In the genomic region with DNA sequence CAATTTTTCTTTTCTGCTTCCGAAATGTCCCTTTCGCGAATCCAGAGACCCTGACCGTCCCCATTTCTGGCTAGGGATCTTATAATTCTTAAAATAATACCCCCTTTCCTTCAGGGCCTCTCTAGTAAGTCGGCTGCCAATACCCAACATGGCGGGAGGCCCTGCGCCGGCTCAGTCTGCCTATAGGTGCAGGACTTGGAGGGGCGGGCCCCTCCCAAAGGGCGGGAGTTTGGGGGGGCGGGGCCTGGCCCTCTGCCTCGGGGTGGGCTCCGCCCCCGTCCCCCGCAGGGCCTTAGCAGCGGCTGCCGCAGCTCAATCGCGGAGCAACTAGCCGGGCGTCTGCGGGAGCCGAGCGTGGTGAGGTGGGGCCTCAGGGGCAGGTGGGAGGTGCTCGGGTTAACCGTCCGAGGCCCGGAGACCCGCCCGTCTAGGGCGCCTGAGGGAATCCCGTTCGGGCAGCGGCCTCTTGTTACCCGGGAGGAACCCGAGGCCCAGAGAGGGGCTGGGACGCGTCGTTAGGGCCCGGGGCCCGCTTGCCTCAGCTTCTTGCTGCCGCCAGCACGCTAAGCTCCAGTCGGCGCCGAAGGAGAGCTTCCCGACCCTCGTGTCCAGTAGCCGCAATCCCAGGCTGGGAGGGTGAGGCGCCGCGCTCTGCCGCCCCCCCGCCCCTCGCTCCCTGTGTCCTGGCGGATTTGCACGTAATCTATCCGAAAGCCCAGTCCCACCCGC, we compare ENCODE assay signal across 8 cellular contexts. TPM values are rescaled to one million over a fixed set of nuclear protein-coding genes. Genes with fewer than 3 reads are reported as not detected.
DNase-seq lines count a peak whose midpoint lies in the region; ATAC-seq and TF ChIP-seq lines count a peak whose summit lies in the region.

A gene with protein sequence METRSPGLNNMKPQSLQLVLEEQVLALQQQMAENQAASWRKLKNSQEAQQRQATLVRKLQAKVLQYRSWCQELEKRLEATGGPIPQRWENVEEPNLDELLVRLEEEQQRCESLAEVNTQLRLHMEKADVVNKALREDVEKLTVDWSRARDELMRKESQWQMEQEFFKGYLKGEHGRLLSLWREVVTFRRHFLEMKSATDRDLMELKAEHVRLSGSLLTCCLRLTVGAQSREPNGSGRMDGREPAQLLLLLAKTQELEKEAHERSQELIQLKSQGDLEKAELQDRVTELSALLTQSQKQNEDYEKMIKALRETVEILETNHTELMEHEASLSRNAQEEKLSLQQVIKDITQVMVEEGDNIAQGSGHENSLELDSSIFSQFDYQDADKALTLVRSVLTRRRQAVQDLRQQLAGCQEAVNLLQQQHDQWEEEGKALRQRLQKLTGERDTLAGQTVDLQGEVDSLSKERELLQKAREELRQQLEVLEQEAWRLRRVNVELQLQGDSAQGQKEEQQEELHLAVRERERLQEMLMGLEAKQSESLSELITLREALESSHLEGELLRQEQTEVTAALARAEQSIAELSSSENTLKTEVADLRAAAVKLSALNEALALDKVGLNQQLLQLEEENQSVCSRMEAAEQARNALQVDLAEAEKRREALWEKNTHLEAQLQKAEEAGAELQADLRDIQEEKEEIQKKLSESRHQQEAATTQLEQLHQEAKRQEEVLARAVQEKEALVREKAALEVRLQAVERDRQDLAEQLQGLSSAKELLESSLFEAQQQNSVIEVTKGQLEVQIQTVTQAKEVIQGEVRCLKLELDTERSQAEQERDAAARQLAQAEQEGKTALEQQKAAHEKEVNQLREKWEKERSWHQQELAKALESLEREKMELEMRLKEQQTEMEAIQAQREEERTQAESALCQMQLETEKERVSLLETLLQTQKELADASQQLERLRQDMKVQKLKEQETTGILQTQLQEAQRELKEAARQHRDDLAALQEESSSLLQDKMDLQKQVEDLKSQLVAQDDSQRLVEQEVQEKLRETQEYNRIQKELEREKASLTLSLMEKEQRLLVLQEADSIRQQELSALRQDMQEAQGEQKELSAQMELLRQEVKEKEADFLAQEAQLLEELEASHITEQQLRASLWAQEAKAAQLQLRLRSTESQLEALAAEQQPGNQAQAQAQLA (N-terminal part only) (plus strand): TSS at position 718 of the 729 bp plus-strand sequence. CDS start 6,770 bp downstream, outside the sequence.

- peak; percentile 81 for ATAC-seq in GM21360 (IDR thresholded peaks at IDR 0.05; ENCODE audit: unreplicated experiment)
- ATAC-seq in lung (ENCODE audit: insufficient read depth, low FRiP score): peak; percentile 98

- DNase-seq in COLO668 (lab: John Stamatoyannopoulos, UW; ENCODE audit: unreplicated experiment) (peak; percentile 99), HT-29 (ENCODE audit: low spot score) (peak; percentile 100), lung (ENCODE audit: low spot score) (peak; percentile 92)
- peak; percentile 93 for DNase-seq in NK-92 treated with Interleukin-12 subunit alpha and Interleukin-12 subunit beta, amount 100 ng/mL, for 24 hours (lab: John Stamatoyannopoulos, UW)
- peak; percentile 97 for DNase-seq in activated CD8-positive, alpha-beta memory T cell treated with anti-CD3 and anti-CD28 coated beads for 24 hours
- DNase-seq in effector CD4-positive, alpha-beta T cell: peak; percentile 91
- peak; percentile 86 to 94 (median 90) for DNase-seq in stimulated activated CD4-positive, alpha-beta T cell treated with anti-CD3 and anti-CD28 coated beads, TNF-alpha, amount 100 ng/mL, for 24 hours (ENCODE audit: low read depth in 3 of 3)

- H3K27ac ChIP-seq in lung (ENCODE audit: low read depth in 1 of 2, low read length in 1 of 2): peak within 1 kb of the TSS; percentile 87 to 95

- 0 to 1% methylated on average over 48 to 59 of the region's 59 CpGs for WGBS in lung, 2 donors

- peaks cover 0 to 6% of the 10 kb centered on the region in 2 donors for H3K4me1 ChIP-seq in lung (ENCODE audit: control insufficient read depth in 2 of 2, insufficient read depth in 2 of 2, low read length in 2 of 2)

- H3K36me3 ChIP-seq in lung (ENCODE audit: control insufficient read depth in 2 of 2, insufficient read depth in 2 of 2, low read length in 2 of 2): no peaks in the 10 kb centered on the region

- H3K9me3 ChIP-seq in lung (ENCODE audit: control insufficient read depth in 2 of 2, insufficient read depth in 1 of 2, low read length in 1 of 2): no peaks in the 10 kb centered on the region

- H3K4me3 ChIP-seq in lung: peak within 1 kb of the TSS; percentile 60

- no peaks in the 10 kb centered on the region for H3K27me3 ChIP-seq in lung (ENCODE audit: control insufficient read depth, insufficient read depth)

- TF ChIP-seq CTCF in lung (IDR thresholded peaks at IDR 0.05; ENCODE audit: control extremely low read depth, extremely low read depth): no peak

RNA-seq across cellular contexts. Expression of the gene that starts here (rescaled TPM):
- total RNA-seq in HT-29 (2014; rRNA removed; shearing (Covaris generic)): 19.2 and 30.2 TPM in 2 replicates
- total RNA-seq in lung: 10 to 100 TPM; 27.0 to 34.5 TPM
- 10 to 100 TPM in 1 of 2 donors, 1 to 10 TPM in 1; 8.7 to 12.3 TPM for polyA plus RNA-seq in lung

Comparison
In these comparisons a context has a peak if more than half of its experiments do, and no peak if none do; other contexts are left out.
1. Peak in every context shown above with its lines: DNase-seq, ATAC-seq, H3K4me3 ChIP-seq and H3K27ac ChIP-seq.